17 cellular contexts compared by ENCODE assay signal in the genomic region with DNA sequence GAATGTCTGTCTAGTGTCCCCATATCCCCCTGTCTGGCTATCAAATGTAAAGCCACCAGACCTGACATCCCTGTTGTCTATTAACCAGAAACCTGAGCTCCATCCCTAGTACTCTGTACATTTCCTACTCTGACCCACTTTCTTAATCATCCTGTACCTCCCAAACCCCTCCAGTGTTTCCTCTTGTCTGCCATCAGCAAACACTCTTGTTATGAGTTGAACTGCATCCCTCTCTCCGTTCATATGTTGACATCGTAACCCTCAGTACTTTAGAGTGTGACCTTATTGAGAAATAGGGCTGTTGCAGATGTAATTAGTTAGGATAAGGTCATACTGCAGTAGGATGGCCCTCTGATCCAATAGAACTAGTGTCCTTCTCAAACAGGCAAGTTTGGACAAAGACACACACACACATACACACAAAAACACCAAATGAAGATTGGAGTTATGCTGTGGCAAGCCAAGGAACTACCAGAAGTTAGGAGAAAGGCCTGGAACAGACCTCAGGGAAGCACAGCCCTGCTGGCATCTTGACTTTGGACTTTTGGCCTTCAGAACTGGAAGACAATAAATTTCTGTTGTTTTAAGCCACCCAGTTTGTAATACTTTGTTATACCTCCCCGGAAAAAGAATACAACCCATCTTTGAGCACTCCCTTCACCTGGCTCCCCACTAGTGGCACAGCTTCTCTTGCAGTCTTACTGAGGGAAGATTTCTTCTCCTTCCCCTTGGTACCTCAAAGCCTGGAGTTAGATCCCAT.
DNase-seq lines count a peak whose midpoint lies in the region; FAIRE-seq and TF ChIP-seq lines count a peak whose summit lies in the region.
"Had no signal": no experiment of that assay in that cellular context is flagged by ENCODE, and none has a peak within 500 bp of the region (broad histone marks: within the 10 kb centered on the region; RNA-seq: fewer than 3 reads in every experiment).

No MANE protein-coding gene starts in this region.

- DNase-seq in HuH-7.5 (ENCODE audit: low spot score), result peak; percentile 31
- DNase-seq in NOMO-1 treated with DMSO at 0.1 percent for 48 hours (lab: John Stamatoyannopoulos, UW; ENCODE audit: unreplicated experiment), result peak; percentile 53
- no peak for DNase-seq in bronchial epithelial cell (ENCODE audit: low read depth)
- no peak for DNase-seq in osteoblast (ENCODE audit: insufficient read length, low spot score, missing footprints)
- DNase-seq in activated CD8-positive, alpha-beta memory T cell treated with anti-CD3 and anti-CD28 coated beads, Interleukin-2, amount 50 U/mL, for 4 hours, result no peak
- DNase-seq in CD8-positive, alpha-beta memory T cell, result no peak
- no peak for DNase-seq in islet precursor cell
- DNase-seq: CD8-positive, alpha-beta T cell; GOT3; Karpas-422; MM.1S; NCI-H1417 treated with DMSO at 0.1 percent for 48 hours; NCI-H2029; NCI-H2171 treated with DMSO at 0.1 percent for 48 hours; NCI-H82; PC-3 had no signal

- H3K9me3 Mint-ChIP-seq in CD8-positive, alpha-beta memory T cell, result no peaks in the 10 kb centered on the region
- H3K9me3 Mint-ChIP-seq: CD8-positive, alpha-beta T cell had no signal

- no peaks in the 10 kb centered on the region for H3K27me3 ChIP-seq in bronchial epithelial cell (ENCODE audit: control insufficient read depth, insufficient read depth, low read length)
- no peaks in the 10 kb centered on the region for H3K27me3 ChIP-seq in osteoblast (ENCODE audit: insufficient read depth, low read length)
- H3K27me3 ChIP-seq in CD8-positive, alpha-beta memory T cell (ENCODE audit: insufficient read depth, low read length, poor library complexity, severe bottlenecking), result no peaks in the 10 kb centered on the region
- H3K27me3 ChIP-seq: SJSA1 had no signal

- H3K9me3 ChIP-seq in osteoblast (ENCODE audit: low read depth, low read length), result no peaks in the 10 kb centered on the region
- no peaks in the 10 kb centered on the region for H3K9me3 ChIP-seq in CD8-positive, alpha-beta memory T cell (ENCODE audit: low read length)
- H3K9me3 ChIP-seq: SJSA1 had no signal

- H3K4me2 ChIP-seq in osteoblast (ENCODE audit: insufficient read depth, low read length), result no peak overlapping the region

- H3K4me3 Mint-ChIP-seq in CD8-positive, alpha-beta memory T cell, result no peak overlapping the region
- H3K4me3 Mint-ChIP-seq: CD8-positive, alpha-beta T cell had no signal

- no peaks in the 10 kb centered on the region for H3K27me3 Mint-ChIP-seq in CD8-positive, alpha-beta memory T cell

- H3K36me3 ChIP-seq in bronchial epithelial cell (ENCODE audit: control insufficient read depth, insufficient read depth, low read length) (no peaks in the 10 kb centered on the region), osteoblast (ENCODE audit: insufficient read depth, low read length) (no peaks in the 10 kb centered on the region)
- H3K36me3 ChIP-seq in CD8-positive, alpha-beta memory T cell (ENCODE audit: insufficient read depth, low read length), result no peaks in the 10 kb centered on the region
- H3K36me3 ChIP-seq: SJSA1 had no signal

- no peaks in the 10 kb centered on the region for H4K20me1 ChIP-seq in osteoblast (ENCODE audit: insufficient read depth, low read length)

- peaks cover 7 to 12% (median 12%) of the 10 kb centered on the region in 3 donors for H3K4me1 Mint-ChIP-seq in CD8-positive, alpha-beta memory T cell

- peak; percentile 55 for FAIRE-seq in bronchial epithelial cell (lab: Jason Lieb, UNC)

- H3K36me3 Mint-ChIP-seq in CD8-positive, alpha-beta memory T cell, result no peaks in the 10 kb centered on the region
- H3K36me3 Mint-ChIP-seq: CD8-positive, alpha-beta T cell had no signal

- no peaks in the 10 kb centered on the region for H3K79me2 ChIP-seq in osteoblast (ENCODE audit: insufficient read depth, low read length)

- peak overlapping the region; percentile 65 for H2AFZ ChIP-seq in osteoblast (ENCODE audit: low read length)

- CTCF ChIA-PET in CD8-positive, alpha-beta memory T cell (lab: Charles Lee), result no interaction called here

- H3K27ac ChIP-seq in osteoblast (ENCODE audit: low read depth, low read length), result no peak overlapping the region
- no peak overlapping the region for H3K27ac ChIP-seq in CD8-positive, alpha-beta memory T cell (ENCODE audit: low read depth, low read length)
- H3K27ac ChIP-seq: SJSA1 had no signal

- POLR2A ChIA-PET in CD8-positive, alpha-beta memory T cell (lab: Charles Lee), result no interaction called here

- TF ChIP-seq CTCF in bronchial epithelial cell (IDR thresholded peaks at IDR 0.05; ENCODE audit: insufficient read depth, low read length, severe bottlenecking) (no peak), osteoblast (IDR thresholded peaks at IDR 0.05; ENCODE audit: extremely low read depth, low read depth, low read length) (no peak)

- no peak overlapping the region for H3K27ac Mint-ChIP-seq in CD8-positive, alpha-beta memory T cell
- H3K27ac Mint-ChIP-seq: CD8-positive, alpha-beta T cell had no signal

- no peaks in the 10 kb centered on the region for H3K4me1 ChIP-seq in osteoblast (ENCODE audit: insufficient read depth, low read length)
- no peaks in the 10 kb centered on the region for H3K4me1 ChIP-seq in CD8-positive, alpha-beta memory T cell (ENCODE audit: insufficient read depth, low read length)

- H3K4me3 ChIP-seq in bronchial epithelial cell (ENCODE audit: low read depth, low read length) (no peak overlapping the region), osteoblast (ENCODE audit: insufficient read depth, low read length) (no peak overlapping the region)
- no peak overlapping the region for H3K4me3 ChIP-seq in CD8-positive, alpha-beta memory T cell (ENCODE audit: low read length)
- H3K4me3 ChIP-seq: SJSA1 had no signal

Comparison
In these comparisons a context has a peak if more than half of its experiments do, and no peak if none do; other contexts are left out.
1. DNase-seq: peak in HuH-7.5 (single experiment) and NOMO-1 treated with DMSO at 0.1 percent for 48 hours (single experiment); none in bronchial epithelial cell (single experiment), osteoblast (single experiment), activated CD8-positive, alpha-beta memory T cell treated with anti-CD3 and anti-CD28 coated beads, Interleukin-2, amount 50 U/mL, for 4 hours (single experiment), CD8-positive, alpha-beta memory T cell (0 of 5) and islet precursor cell (single experiment).